1 cellular context compared by ENCODE assay signal in the genomic region with DNA sequence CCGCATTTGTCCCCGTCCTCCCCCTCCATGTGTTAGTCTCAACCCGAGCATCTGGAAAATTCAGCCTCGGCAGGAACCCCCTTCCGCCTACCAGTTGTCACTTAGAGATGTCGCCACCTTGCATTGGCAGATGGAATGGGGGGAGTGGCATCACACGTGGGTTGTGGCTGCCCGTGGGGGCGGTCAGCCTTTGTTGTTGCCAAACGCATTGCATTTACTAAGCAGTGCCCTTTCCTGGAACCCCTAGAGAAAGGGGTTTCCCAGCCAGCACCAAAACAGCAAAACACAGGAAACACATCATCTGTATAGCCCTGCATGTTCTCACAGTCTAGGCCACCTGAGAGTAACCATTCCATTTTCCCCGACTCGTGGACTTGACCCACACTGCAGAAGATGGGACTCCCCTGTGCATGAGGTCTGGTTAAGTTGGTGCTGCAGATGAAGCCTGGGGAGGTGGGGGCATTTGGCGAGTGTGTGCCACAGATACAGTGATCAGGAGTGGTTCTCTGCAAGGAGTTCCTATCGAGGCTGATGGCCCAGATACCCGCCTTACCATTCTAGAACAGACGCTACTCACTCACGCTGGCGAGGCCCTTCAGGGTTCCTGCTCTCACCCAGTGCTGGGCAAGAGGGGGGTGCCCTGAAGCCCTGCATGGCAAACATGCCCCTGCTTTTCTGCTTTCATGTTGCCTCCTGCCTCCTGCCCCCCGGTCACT.
A peak's percentile ranks its signal among the peaks of the same experiment; 100 is the strongest.
TF ChIP-seq lines count a peak whose summit lies in the region.

No MANE protein-coding gene starts in this region.

TF ChIP-seq in GM12878, 131 proteins besides CTCF, POLR2A, EP300 and RAD21 (continued from another document):
- TF ChIP-seq ZNF207 (IDR thresholded peaks at IDR 0.05; ENCODE audit: borderline replicate concordance) (no peak), MTA3 (IDR thresholded peaks at IDR 0.05; ENCODE audit: borderline replicate concordance, low read length) (no peak), TCF3 (IDR thresholded peaks at IDR 0.05; ENCODE audit: borderline replicate concordance, insufficient read depth, low read depth, low read length) (no peak), NFXL1 (IDR thresholded peaks at IDR 0.05; ENCODE audit: borderline replicate concordance) (no peak), NFYA (IDR thresholded peaks at IDR 0.05; ENCODE audit: borderline replicate concordance, low read depth, low read length) (no peak), EZH2 (IDR thresholded peaks at IDR 0.05; ENCODE audit: borderline replicate concordance, control insufficient read depth, low read depth, low read length) (no peak), CREB1 (IDR thresholded peaks at IDR 0.05; ENCODE audit: low read depth) (no peak), ZBED1 (IDR thresholded peaks at IDR 0.05; ENCODE audit: borderline replicate concordance) (no peak), CBX5 (IDR thresholded peaks at IDR 0.05; ENCODE audit: low read depth) (no peak), ZNF384 (IDR thresholded peaks at IDR 0.05; ENCODE audit: borderline replicate concordance, low read depth, low read length) (no peak), POU2F2 (IDR thresholded peaks at IDR 0.05; ENCODE audit: borderline replicate concordance, low read depth, low read length) (no peak; the same call in 2 of the 3 replicates), MLLT1 (IDR thresholded peaks at IDR 0.05) (0 out of 2 replicates have a peak, but pooled peaks have one; percentile 50), SREBF2 (IDR thresholded peaks at IDR 0.05; ENCODE audit: low read length) (no peak), EGR1 (IDR thresholded peaks at IDR 0.05; ENCODE audit: borderline replicate concordance in 1 of 2, low read depth in 2 of 2, low read length in 2 of 2) (0 out of 3 replicates have a peak, but pooled peaks of 1 of the 2 experiments have one; percentile 36), NR2C2 (IDR thresholded peaks at IDR 0.05; ENCODE audit: borderline replicate concordance, control insufficient read depth, insufficient read length, low read depth) (no peak), KAT2A (conservative IDR thresholded peaks at IDR 0.05; ENCODE audit: control insufficient read depth, low read depth, low read length) (no peak), CBX3 (IDR thresholded peaks at IDR 0.05; ENCODE audit: borderline replicate concordance, low read depth) (no peak), NFIC (IDR thresholded peaks at IDR 0.05; ENCODE audit: low read depth, low read length) (no peak), STAT1 (conservative IDR thresholded peaks at IDR 0.05) (no peak), CHD1 (IDR thresholded peaks at IDR 0.05; ENCODE audit: low read depth, low read length) (no peak), MEF2A (IDR thresholded peaks at IDR 0.05; ENCODE audit: insufficient read depth, low read depth, low read length) (no peak), SIN3A (IDR thresholded peaks at IDR 0.05; ENCODE audit: low read depth, low read length) (no peak; the same call in 1 of the 2 replicates), SRF (IDR thresholded peaks at IDR 0.05; ENCODE audit: low read depth in 2 of 2, low read length in 2 of 2) (no peak)
- TF ChIP-seq, protein P1, sequence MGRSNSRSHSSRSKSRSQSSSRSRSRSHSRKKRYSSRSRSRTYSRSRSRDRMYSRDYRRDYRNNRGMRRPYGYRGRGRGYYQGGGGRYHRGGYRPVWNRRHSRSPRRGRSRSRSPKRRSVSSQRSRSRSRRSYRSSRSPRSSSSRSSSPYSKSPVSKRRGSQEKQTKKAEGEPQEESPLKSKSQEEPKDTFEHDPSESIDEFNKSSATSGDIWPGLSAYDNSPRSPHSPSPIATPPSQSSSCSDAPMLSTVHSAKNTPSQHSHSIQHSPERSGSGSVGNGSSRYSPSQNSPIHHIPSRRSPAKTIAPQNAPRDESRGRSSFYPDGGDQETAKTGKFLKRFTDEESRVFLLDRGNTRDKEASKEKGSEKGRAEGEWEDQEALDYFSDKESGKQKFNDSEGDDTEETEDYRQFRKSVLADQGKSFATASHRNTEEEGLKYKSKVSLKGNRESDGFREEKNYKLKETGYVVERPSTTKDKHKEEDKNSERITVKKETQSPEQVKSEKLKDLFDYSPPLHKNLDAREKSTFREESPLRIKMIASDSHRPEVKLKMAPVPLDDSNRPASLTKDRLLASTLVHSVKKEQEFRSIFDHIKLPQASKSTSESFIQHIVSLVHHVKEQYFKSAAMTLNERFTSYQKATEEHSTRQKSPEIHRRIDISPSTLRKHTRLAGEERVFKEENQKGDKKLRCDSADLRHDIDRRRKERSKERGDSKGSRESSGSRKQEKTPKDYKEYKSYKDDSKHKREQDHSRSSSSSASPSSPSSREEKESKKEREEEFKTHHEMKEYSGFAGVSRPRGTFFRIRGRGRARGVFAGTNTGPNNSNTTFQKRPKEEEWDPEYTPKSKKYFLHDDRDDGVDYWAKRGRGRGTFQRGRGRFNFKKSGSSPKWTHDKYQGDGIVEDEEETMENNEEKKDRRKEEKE (IDR thresholded peaks at IDR 0.05), result no peak
- TF ChIP-seq, protein P2, sequence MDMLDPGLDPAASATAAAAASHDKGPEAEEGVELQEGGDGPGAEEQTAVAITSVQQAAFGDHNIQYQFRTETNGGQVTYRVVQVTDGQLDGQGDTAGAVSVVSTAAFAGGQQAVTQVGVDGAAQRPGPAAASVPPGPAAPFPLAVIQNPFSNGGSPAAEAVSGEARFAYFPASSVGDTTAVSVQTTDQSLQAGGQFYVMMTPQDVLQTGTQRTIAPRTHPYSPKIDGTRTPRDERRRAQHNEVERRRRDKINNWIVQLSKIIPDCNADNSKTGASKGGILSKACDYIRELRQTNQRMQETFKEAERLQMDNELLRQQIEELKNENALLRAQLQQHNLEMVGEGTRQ (IDR thresholded peaks at IDR 0.05; ENCODE audit: borderline replicate concordance, low read depth, low read length), result no peak
- TF ChIP-seq, protein P3, sequence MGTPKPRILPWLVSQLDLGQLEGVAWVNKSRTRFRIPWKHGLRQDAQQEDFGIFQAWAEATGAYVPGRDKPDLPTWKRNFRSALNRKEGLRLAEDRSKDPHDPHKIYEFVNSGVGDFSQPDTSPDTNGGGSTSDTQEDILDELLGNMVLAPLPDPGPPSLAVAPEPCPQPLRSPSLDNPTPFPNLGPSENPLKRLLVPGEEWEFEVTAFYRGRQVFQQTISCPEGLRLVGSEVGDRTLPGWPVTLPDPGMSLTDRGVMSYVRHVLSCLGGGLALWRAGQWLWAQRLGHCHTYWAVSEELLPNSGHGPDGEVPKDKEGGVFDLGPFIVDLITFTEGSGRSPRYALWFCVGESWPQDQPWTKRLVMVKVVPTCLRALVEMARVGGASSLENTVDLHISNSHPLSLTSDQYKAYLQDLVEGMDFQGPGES (IDR thresholded peaks at IDR 0.05), result no peak
- TF ChIP-seq, protein P4, sequence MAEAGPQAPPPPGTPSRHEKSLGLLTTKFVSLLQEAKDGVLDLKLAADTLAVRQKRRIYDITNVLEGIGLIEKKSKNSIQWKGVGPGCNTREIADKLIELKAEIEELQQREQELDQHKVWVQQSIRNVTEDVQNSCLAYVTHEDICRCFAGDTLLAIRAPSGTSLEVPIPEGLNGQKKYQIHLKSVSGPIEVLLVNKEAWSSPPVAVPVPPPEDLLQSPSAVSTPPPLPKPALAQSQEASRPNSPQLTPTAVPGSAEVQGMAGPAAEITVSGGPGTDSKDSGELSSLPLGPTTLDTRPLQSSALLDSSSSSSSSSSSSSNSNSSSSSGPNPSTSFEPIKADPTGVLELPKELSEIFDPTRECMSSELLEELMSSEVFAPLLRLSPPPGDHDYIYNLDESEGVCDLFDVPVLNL (IDR thresholded peaks at IDR 0.05; ENCODE audit: low read depth, low read length), result no peak
